In genomic region chr17:41383690-41384089, GRCh38 we compare ENCODE assay signal across 18 cellular contexts. TPM values are rescaled to one million over a fixed set of nuclear protein-coding genes. Genes with fewer than 3 reads are reported as not detected.
"Had no signal": no experiment of that assay in that cellular context is flagged by ENCODE, and none has a peak within 500 bp of the region (broad histone marks: within the 10 kb centered on the region; RNA-seq: fewer than 3 reads in every experiment).

No MANE protein-coding gene starts in this region.

- H3K4me1 Mint-ChIP-seq: activated naive CD8-positive, alpha-beta T cell treated with anti-CD3 and anti-CD28 coated beads, Interleukin-2, amount 10 ng/mL, durations not matched to agents 7 days and 5 days; mesothelial cell of epicardium had no signal

- H3K27ac Mint-ChIP-seq: activated CD4-positive, alpha-beta memory T cell treated with anti-CD3 and anti-CD28 coated beads for 36 hours; activated naive CD8-positive, alpha-beta T cell treated with anti-CD3 and anti-CD28 coated beads, Interleukin-2, amount 10 ng/mL, durations not matched to agents 7 days and 5 days; activated T-cell treated with anti-CD3 and anti-CD28 coated beads, Interleukin-2, amount 50 U/mL, for 72 hours; mesothelial cell of epicardium had no signal

- H3K27me3 Mint-ChIP-seq: activated CD4-positive, alpha-beta memory T cell treated with anti-CD3 and anti-CD28 coated beads for 36 hours had no signal

- ATAC-seq: activated T-cell treated with anti-CD3 and anti-CD28 coated beads, Interleukin-2, amount 50 U/mL, for 72 hours; esophagus mucosa; lower lobe of right lung had no signal

- H3K36me3 Mint-ChIP-seq: activated naive CD8-positive, alpha-beta T cell treated with anti-CD3 and anti-CD28 coated beads, Interleukin-2, amount 10 ng/mL, durations not matched to agents 7 days and 5 days had no signal

- H3K4me3 Mint-ChIP-seq: activated CD4-positive, alpha-beta memory T cell treated with anti-CD3 and anti-CD28 coated beads for 36 hours; activated naive CD8-positive, alpha-beta T cell treated with anti-CD3 and anti-CD28 coated beads, Interleukin-2, amount 10 ng/mL, durations not matched to agents 7 days and 5 days; activated T-cell treated with anti-CD3 and anti-CD28 coated beads, Interleukin-2, amount 50 U/mL, for 72 hours; mesothelial cell of epicardium had no signal

- H3K27ac ChIP-seq: lower lobe of right lung, stomach, thoracic aorta had no signal

- H3K4me1 ChIP-seq: lower lobe of right lung, stomach had no signal

- H3K4me3 ChIP-seq: lower lobe of right lung, stomach, thoracic aorta had no signal

- DNase-seq: activated CD4-positive, alpha-beta memory T cell treated with anti-CD3 and anti-CD28 coated beads for 36 hours; activated CD4-positive, CD25-positive, alpha-beta regulatory T cell treated with anti-CD3 and anti-CD28 coated beads, Interleukin-2, amount 50 U/mL, for 72 hours; activated naive CD8-positive, alpha-beta T cell treated with anti-CD3 and anti-CD28 coated beads, Interleukin-2, amount 10 ng/mL, durations not matched to agents 7 days and 5 days; activated T-cell treated with anti-CD3 and anti-CD28 coated beads, Interleukin-2, amount 50 U/mL, for 72 hours; aorta; hypothalamus; lower lobe of right lung; retina; stomach had no signal

RNA-seq across cellular contexts. Expression of gene KRT34, which starts 1.6 kb away (rescaled TPM):
- total RNA-seq: activated CD4-positive, alpha-beta memory T cell treated with anti-CD3 and anti-CD28 coated beads for 36 hours; activated naive CD8-positive, alpha-beta T cell treated with anti-CD3 and anti-CD28 coated beads, Interleukin-2, amount 10 ng/mL, durations not matched to agents 7 days and 5 days; activated T-cell treated with anti-CD3 and anti-CD28 coated beads, Interleukin-2, amount 50 U/mL, for 72 hours; aorta; chondrocyte; dermis microvascular lymphatic vessel endothelial cell; lower lobe of right lung; mesothelial cell of epicardium; skeletal muscle tissue; stomach; thoracic aorta; ureter had no signal
- polyA plus RNA-seq: aorta had no signal

RNA-seq across cellular contexts. Expression of gene KRT31, which starts 13.7 kb away (rescaled TPM):
- total RNA-seq: activated CD4-positive, alpha-beta memory T cell treated with anti-CD3 and anti-CD28 coated beads for 36 hours; activated naive CD8-positive, alpha-beta T cell treated with anti-CD3 and anti-CD28 coated beads, Interleukin-2, amount 10 ng/mL, durations not matched to agents 7 days and 5 days; activated T-cell treated with anti-CD3 and anti-CD28 coated beads, Interleukin-2, amount 50 U/mL, for 72 hours; aorta; bronchial epithelial cell; chondrocyte; dermis microvascular lymphatic vessel endothelial cell; lower lobe of right lung; mesothelial cell of epicardium; stomach; thoracic aorta; ureter had no signal
- polyA plus RNA-seq: aorta had no signal

RNA-seq across cellular contexts. Expression of gene KRT33B, which starts 14.1 kb away (rescaled TPM):
- total RNA-seq: activated CD4-positive, alpha-beta memory T cell treated with anti-CD3 and anti-CD28 coated beads for 36 hours; activated naive CD8-positive, alpha-beta T cell treated with anti-CD3 and anti-CD28 coated beads, Interleukin-2, amount 10 ng/mL, durations not matched to agents 7 days and 5 days; activated T-cell treated with anti-CD3 and anti-CD28 coated beads, Interleukin-2, amount 50 U/mL, for 72 hours; aorta; chondrocyte; dermis microvascular lymphatic vessel endothelial cell; esophagus mucosa; lower lobe of right lung; mesothelial cell of epicardium; skeletal muscle tissue; stomach; thoracic aorta; ureter had no signal
- polyA plus RNA-seq: aorta, stomach had no signal

RNA-seq across cellular contexts. Expression of gene KRT33A, which starts 33.1 kb away (rescaled TPM):
- total RNA-seq: activated CD4-positive, alpha-beta memory T cell treated with anti-CD3 and anti-CD28 coated beads for 36 hours; activated naive CD8-positive, alpha-beta T cell treated with anti-CD3 and anti-CD28 coated beads, Interleukin-2, amount 10 ng/mL, durations not matched to agents 7 days and 5 days; activated T-cell treated with anti-CD3 and anti-CD28 coated beads, Interleukin-2, amount 50 U/mL, for 72 hours; aorta; bronchial epithelial cell; chondrocyte; dermis microvascular lymphatic vessel endothelial cell; lower lobe of right lung; mesothelial cell of epicardium; myocyte; skeletal muscle tissue; stomach; thoracic aorta; ureter had no signal
- polyA plus RNA-seq: aorta had no signal

RNA-seq across cellular contexts. Expression of gene KRT37, which starts 40.7 kb away (rescaled TPM):
- total RNA-seq: activated CD4-positive, alpha-beta memory T cell treated with anti-CD3 and anti-CD28 coated beads for 36 hours; activated naive CD8-positive, alpha-beta T cell treated with anti-CD3 and anti-CD28 coated beads, Interleukin-2, amount 10 ng/mL, durations not matched to agents 7 days and 5 days; activated T-cell treated with anti-CD3 and anti-CD28 coated beads, Interleukin-2, amount 50 U/mL, for 72 hours; aorta; bronchial epithelial cell; chondrocyte; dermis microvascular lymphatic vessel endothelial cell; esophagus mucosa; lower lobe of right lung; mesothelial cell of epicardium; myocyte; skeletal muscle tissue; stomach; thoracic aorta; ureter had no signal
- polyA plus RNA-seq: aorta, stomach had no signal
